ENCODE assay signal across 24 cellular contexts in genomic region chr4:17687237-17687857, GRCh38.
A peak's percentile ranks its signal among the peaks of the same experiment; 100 is the strongest.
DNase-seq lines count a peak whose midpoint lies in the region; ATAC-seq and TF ChIP-seq lines count a peak whose summit lies in the region.
"Had no signal": no experiment of that assay in that cellular context is flagged by ENCODE, and none has a peak within 500 bp of the region (broad histone marks: within the 10 kb centered on the region; RNA-seq: fewer than 3 reads in every experiment).

No MANE protein-coding gene starts in this region.

- DNase-seq in AG20443 (ENCODE audit: low spot score) (peak; percentile 2), NCI-H187 treated with DMSO at 0.1 percent for 48 hours (lab: John Stamatoyannopoulos, UW) (peak; percentile 46), SJCRH30 (peak; percentile 69 to 89), medulla oblongata (ENCODE audit: extremely low spot score) (peak; percentile 9), MCF 10A (ENCODE audit: unreplicated experiment) (no peak), Karpas-422 (no peak)
- no peak for DNase-seq in naive thymus-derived CD4-positive, alpha-beta T cell
- DNase-seq: activated CD4-positive, alpha-beta memory T cell treated with anti-CD3 and anti-CD28 coated beads, Interleukin-2, amount 10 ng/mL, durations not matched to agents 7 days and 5 days; activated naive CD4-positive, alpha-beta T cell treated with anti-CD3 and anti-CD28 coated beads, Interleukin-2, amount 50 U/mL, for 16 hours; activated T-cell treated with anti-CD3 and anti-CD28 coated beads, Interleukin-2, amount 50 U/mL, for 24 hours; DMS 273 treated with DMSO at 0.1 percent for 48 hours; hippocampal formation; kidney; mesenchymal stem cell; MM.1S; NCI-H1930; stimulated activated naive CD4-positive, alpha-beta T cell treated with Interleukin-2 at 50 U/mL for 16 hours; T-helper 1 cell; transverse colon had no signal

- H3K4me1 Mint-ChIP-seq in MCF 10A (ENCODE audit: insufficient read depth, unreplicated experiment), result peaks cover 7% of the 10 kb centered on the region
- no peaks in the 10 kb centered on the region for H3K4me1 Mint-ChIP-seq in naive thymus-derived CD4-positive, alpha-beta T cell
- H3K4me1 Mint-ChIP-seq: activated CD4-positive, alpha-beta memory T cell treated with anti-CD3 and anti-CD28 coated beads, Interleukin-2, amount 10 ng/mL, durations not matched to agents 7 days and 5 days; CD14-positive monocyte had no signal

- TF ChIP-seq CTCF in MCF 10A (IDR thresholded peaks at IDR 0.05; ENCODE audit: unreplicated experiment), result no peak

- no peaks in the 10 kb centered on the region for H3K27me3 Mint-ChIP-seq in MCF 10A (ENCODE audit: insufficient read depth, unreplicated experiment)
- peaks cover 0 to 7% (median 0%) of the 10 kb centered on the region in 5 donors for H3K27me3 Mint-ChIP-seq in naive thymus-derived CD4-positive, alpha-beta T cell
- H3K27me3 Mint-ChIP-seq: activated CD4-positive, alpha-beta memory T cell treated with anti-CD3 and anti-CD28 coated beads, Interleukin-2, amount 10 ng/mL, durations not matched to agents 7 days and 5 days; activated T-cell treated with anti-CD3 and anti-CD28 coated beads, Interleukin-2, amount 50 U/mL, for 24 hours had no signal

- no peak for ATAC-seq in HG03342 (IDR thresholded peaks at IDR 0.05; ENCODE audit: unreplicated experiment)
- no peak for ATAC-seq in naive thymus-derived CD4-positive, alpha-beta T cell
- ATAC-seq: Right ventricle myocardium inferior had no signal

- H3K79me2 ChIP-seq in Karpas-422 (ENCODE audit: low read length), result no peaks in the 10 kb centered on the region

- H3K9me3 Mint-ChIP-seq in MCF 10A (ENCODE audit: unreplicated experiment), result no peaks in the 10 kb centered on the region
- no peaks in the 10 kb centered on the region for H3K9me3 Mint-ChIP-seq in naive thymus-derived CD4-positive, alpha-beta T cell
- H3K9me3 Mint-ChIP-seq: activated CD4-positive, alpha-beta memory T cell treated with anti-CD3 and anti-CD28 coated beads, Interleukin-2, amount 10 ng/mL, durations not matched to agents 7 days and 5 days; activated T-cell treated with anti-CD3 and anti-CD28 coated beads, Interleukin-2, amount 50 U/mL, for 24 hours; nephron had no signal

- CTCF ChIA-PET in MCF 10A (lab: Yijun Ruan, JAX), result no interaction called here
- CTCF ChIA-PET in naive thymus-derived CD4-positive, alpha-beta T cell (lab: Charles Lee), result no interaction called here

- H3K27me3 ChIP-seq in SJCRH30 (no peaks in the 10 kb centered on the region), Karpas-422 (ENCODE audit: low read length) (no peaks in the 10 kb centered on the region)
- H3K27me3 ChIP-seq in naive thymus-derived CD4-positive, alpha-beta T cell (ENCODE audit: control insufficient read depth in 2 of 2, insufficient read depth in 2 of 2, low read length in 2 of 2), result no peaks in the 10 kb centered on the region
- H3K27me3 ChIP-seq: right atrium auricular region, transverse colon had no signal

- H3K4me3 ChIP-seq in SJCRH30 (peak overlapping the region; percentile 54), Karpas-422 (ENCODE audit: low read length) (no peak overlapping the region)
- H3K4me3 ChIP-seq in naive thymus-derived CD4-positive, alpha-beta T cell (ENCODE audit: low read length), result no peak overlapping the region
- H3K4me3 ChIP-seq: right atrium auricular region, transverse colon had no signal

- H3K36me3 Mint-ChIP-seq in MCF 10A (ENCODE audit: insufficient read depth, unreplicated experiment), result no peaks in the 10 kb centered on the region
- no peaks in the 10 kb centered on the region for H3K36me3 Mint-ChIP-seq in naive thymus-derived CD4-positive, alpha-beta T cell
- H3K36me3 Mint-ChIP-seq: CD14-positive monocyte had no signal

- H3K9me3 ChIP-seq in SJCRH30 (replicated peaks) (no peaks in the 10 kb centered on the region), Karpas-422 (ENCODE audit: low read length) (no peaks in the 10 kb centered on the region)
- no peaks in the 10 kb centered on the region for H3K9me3 ChIP-seq in naive thymus-derived CD4-positive, alpha-beta T cell (ENCODE audit: control insufficient read depth in 2 of 3, low read length in 3 of 3)
- H3K9me3 ChIP-seq: right atrium auricular region, transverse colon had no signal

- no peak overlapping the region for H3K9ac ChIP-seq in Karpas-422 (ENCODE audit: low read length)

- H3K27ac ChIP-seq in SJCRH30, result peak overlapping the region; percentile 88
- H3K27ac ChIP-seq in Karpas-422 (ENCODE audit: low read length), result no peak overlapping the region
- no peak overlapping the region for H3K27ac ChIP-seq in naive thymus-derived CD4-positive, alpha-beta T cell (ENCODE audit: low read depth, low read length)
- H3K27ac ChIP-seq: right atrium auricular region, transverse colon had no signal

- H3K36me3 ChIP-seq in SJCRH30, result no peaks in the 10 kb centered on the region
- H3K36me3 ChIP-seq in Karpas-422 (ENCODE audit: insufficient read depth, low read length), result no peaks in the 10 kb centered on the region
- no peaks in the 10 kb centered on the region for H3K36me3 ChIP-seq in naive thymus-derived CD4-positive, alpha-beta T cell (ENCODE audit: control insufficient read depth in 2 of 3, insufficient read depth in 3 of 3, low read length in 3 of 3)
- H3K36me3 ChIP-seq: right atrium auricular region, transverse colon had no signal

- no peaks in the 10 kb centered on the region for H3K9me2 ChIP-seq in Karpas-422 (replicated peaks; ENCODE audit: insufficient read depth, low read length)

- H3K4me1 ChIP-seq in SJCRH30 (peaks cover 12% of the 10 kb centered on the region), Karpas-422 (ENCODE audit: low read length) (no peaks in the 10 kb centered on the region)
- no peaks in the 10 kb centered on the region for H3K4me1 ChIP-seq in naive thymus-derived CD4-positive, alpha-beta T cell (ENCODE audit: control insufficient read depth in 2 of 2, insufficient read depth in 2 of 2, low read length in 2 of 2)
- H3K4me1 ChIP-seq: right atrium auricular region, transverse colon had no signal

- H3K4me3 Mint-ChIP-seq in MCF 10A (ENCODE audit: unreplicated experiment), result no peak overlapping the region
- H3K4me3 Mint-ChIP-seq in naive thymus-derived CD4-positive, alpha-beta T cell, result no peak overlapping the region
- H3K4me3 Mint-ChIP-seq: activated CD4-positive, alpha-beta memory T cell treated with anti-CD3 and anti-CD28 coated beads, Interleukin-2, amount 10 ng/mL, durations not matched to agents 7 days and 5 days; activated T-cell treated with anti-CD3 and anti-CD28 coated beads, Interleukin-2, amount 50 U/mL, for 24 hours; CD14-positive monocyte; nephron had no signal

- POLR2A ChIA-PET in MCF 10A (lab: Yijun Ruan, JAX), result no interaction called here
- POLR2A ChIA-PET in naive thymus-derived CD4-positive, alpha-beta T cell (lab: Charles Lee), result no interaction called here

- BruUV-seq in MCF 10A (replicated peaks; lab: Mats Ljungman, UMichigan), result no TSS peak

- H2AFZ ChIP-seq in Karpas-422 (ENCODE audit: low read length), result no peak overlapping the region

- H3K27ac Mint-ChIP-seq in MCF 10A (ENCODE audit: low read depth, unreplicated experiment), result no peak overlapping the region
- H3K27ac Mint-ChIP-seq in naive thymus-derived CD4-positive, alpha-beta T cell, result no peak overlapping the region
- H3K27ac Mint-ChIP-seq: activated CD4-positive, alpha-beta memory T cell treated with anti-CD3 and anti-CD28 coated beads, Interleukin-2, amount 10 ng/mL, durations not matched to agents 7 days and 5 days; activated T-cell treated with anti-CD3 and anti-CD28 coated beads, Interleukin-2, amount 50 U/mL, for 24 hours; CD14-positive monocyte had no signal

- H3K4me2 ChIP-seq in Karpas-422 (ENCODE audit: low read depth, low read length, poor library complexity, severe bottlenecking), result no peak overlapping the region

- intact Hi-C loops in MCF 10A (cut with micrococcal nuclease), result no loop called here
- intact Hi-C loops in naive thymus-derived CD4-positive, alpha-beta T cell (cut with micrococcal nuclease), result no loop called here

- no peaks in the 10 kb centered on the region for H4K20me1 ChIP-seq in Karpas-422 (ENCODE audit: insufficient read depth, low read depth, low read length)

Comparison
In these comparisons a context has a peak if more than half of its experiments do, and no peak if none do; other contexts are left out.
1. DNase-seq: peak in AG20443 (single experiment), NCI-H187 treated with DMSO at 0.1 percent for 48 hours (single experiment), SJCRH30 (2 of 2) and medulla oblongata (single experiment); none in MCF 10A (single experiment), Karpas-422 (single experiment) and naive thymus-derived CD4-positive, alpha-beta T cell (0 of 9).